1 cellular context compared by ENCODE assay signal in genomic region chr10:3224241-3224640, GRCh38.
TF ChIP-seq lines count a peak whose summit lies in the region.

No MANE protein-coding gene starts in this region.

TF ChIP-seq in HepG2, 621 proteins besides CTCF, POLR2A, EP300 and RAD21:
- TF ChIP-seq HDAC2 (CRISPR knock-in tag; IDR thresholded peaks at IDR 0.05) = no peak
- no peak for TF ChIP-seq ZNF501 (CRISPR knock-in tag; IDR thresholded peaks at IDR 0.05)
- peak; percentile 74 for TF ChIP-seq CREB1 (IDR thresholded peaks at IDR 0.05)
- TF ChIP-seq CREB1 (CRISPR knock-in tag; IDR thresholded peaks at IDR 0.05) = no peak
- TF ChIP-seq SIX4 (CRISPR knock-in tag; IDR thresholded peaks at IDR 0.05) = no peak
